Comparison of ENCODE assay signal across 8 cellular contexts in genomic region chr22:38069372-38070249, GRCh38. TPM values are rescaled to one million over a fixed set of nuclear protein-coding genes. Genes with fewer than 3 reads are reported as not detected.
DNase-seq lines count a peak whose midpoint lies in the region; ATAC-seq and TF ChIP-seq lines count a peak whose summit lies in the region.

No MANE protein-coding gene starts in this region.

- WGBS in psoas muscle, 3 donors = 18 to 27% (median 24%) methylated on average over 21 of the region's 21 CpGs

- POLR2A ChIA-PET in Panc1 (lab: Charles Lee) = no interaction called here

- intact Hi-C loops in Panc1 (cut with micrococcal nuclease; ENCODE audit: unreplicated experiment) (no loop called here), psoas muscle (cut with DNase I) (loop anchor here (5.0 to 10.0 kb wide), 2 partner anchors 103 to 285 kb away; no protein-coding TSS in a partner anchor)

- peak; percentile 78 for TF ChIP-seq CTCF in Panc1 (IDR thresholded peaks at IDR 0.05)
- TF ChIP-seq CTCF in foreskin keratinocyte (conservative IDR thresholded peaks at IDR 0.05) = peak; percentile 44
- TF ChIP-seq CTCF in psoas muscle (IDR thresholded peaks at IDR 0.05) = peak; percentile 59

- ATAC-seq in Panc1 (peak; percentile 70; the same call in 1 of the 2 replicates), foreskin keratinocyte (no peak), psoas muscle (peak; percentile 82 to 88 (median 86))

- peak; percentile 94 for DNase-seq in G401 (ENCODE audit: low spot score)
- no peak for DNase-seq in Panc1 (ENCODE audit: low read depth, low spot score)
- DNase-seq in foreskin keratinocyte = no peak
- peak; percentile 80 to 96 for DNase-seq in psoas muscle
- no peak for DNase-seq in Karpas-422
- DNase-seq in NCI-H510A (lab: John Stamatoyannopoulos, UW) = no peak
- DNase-seq in activated CD4-positive, CD25-positive, alpha-beta regulatory T cell (lab: John Stamatoyannopoulos, UW) = no peak
- no peak for DNase-seq in activated CD4-positive, CD25-positive, alpha-beta regulatory T cell treated with anti-CD3 and anti-CD28 coated beads, Interleukin-2, amount 50 U/mL, for 72 hours

- no peak overlapping the region for H3K4me2 ChIP-seq in Karpas-422 (ENCODE audit: low read depth, low read length, poor library complexity, severe bottlenecking)

- no peak overlapping the region for H2AFZ ChIP-seq in Karpas-422 (ENCODE audit: low read length)

- in situ Hi-C loops in G401 (cut with HindIII; ENCODE audit: low sequenced_read_pairs) (no loop called here), Panc1 (cut with HindIII; ENCODE audit: low pct_unique_long_range_greater_than_20kb, low sequenced_read_pairs) (no loop called here)

- no peak overlapping the region for H3K4me3 ChIP-seq in Panc1 (ENCODE audit: low read depth in 2 of 2, low read length in 2 of 2)
- H3K4me3 ChIP-seq in psoas muscle = peak overlapping the region; percentile 63
- H3K4me3 ChIP-seq in Karpas-422 (ENCODE audit: low read length) = no peak overlapping the region

- BruUV-seq in Panc1 (replicated peaks; lab: Mats Ljungman, UMichigan) = no TSS peak

- H3K4me1 ChIP-seq in Panc1 (ENCODE audit: control insufficient read depth, insufficient read depth, low read length) (no peaks in the 10 kb centered on the region), foreskin keratinocyte (no peaks in the 10 kb centered on the region), psoas muscle (peaks cover 55% of the 10 kb centered on the region), Karpas-422 (ENCODE audit: low read length) (no peaks in the 10 kb centered on the region)

- H3K27ac ChIP-seq in Panc1 (ENCODE audit: low read length) (no peak overlapping the region), foreskin keratinocyte (no peak overlapping the region), psoas muscle (peak overlapping the region; percentile 95), Karpas-422 (ENCODE audit: low read length) (no peak overlapping the region)

- H3K79me2 ChIP-seq in Karpas-422 (ENCODE audit: low read length) = no peaks in the 10 kb centered on the region

- H3K27me3 ChIP-seq in Panc1 (ENCODE audit: control insufficient read depth, insufficient read depth, low read length) = no peaks in the 10 kb centered on the region
- no peaks in the 10 kb centered on the region for H3K27me3 ChIP-seq in foreskin keratinocyte
- H3K27me3 ChIP-seq in psoas muscle (ENCODE audit: insufficient read depth in 3 of 3, low read length in 2 of 3) = no peaks in the 10 kb centered on the region
- H3K27me3 ChIP-seq in Karpas-422 (ENCODE audit: low read length) = no peaks in the 10 kb centered on the region

- no peaks in the 10 kb centered on the region for H3K9me2 ChIP-seq in Karpas-422 (replicated peaks; ENCODE audit: insufficient read depth, low read length)

- H3K36me3 ChIP-seq in Panc1 (ENCODE audit: control insufficient read depth, insufficient read depth, low read length) (no peaks in the 10 kb centered on the region), psoas muscle (ENCODE audit: insufficient read depth in 1 of 2, low read depth in 1 of 2) (peaks cover 0 to 58% of the 10 kb centered on the region in 2 donors), Karpas-422 (ENCODE audit: insufficient read depth, low read length) (no peaks in the 10 kb centered on the region)

- CTCF ChIA-PET in Panc1 (lab: Charles Lee) = no interaction called here

- H3K9me3 ChIP-seq in Panc1 (ENCODE audit: control insufficient read depth, insufficient read depth, low read depth, low read length) (no peaks in the 10 kb centered on the region), psoas muscle (no peaks in the 10 kb centered on the region), Karpas-422 (ENCODE audit: low read length) (no peaks in the 10 kb centered on the region)

- no peak overlapping the region for H3K9ac ChIP-seq in Karpas-422 (ENCODE audit: low read length)

- H4K20me1 ChIP-seq in Karpas-422 (ENCODE audit: insufficient read depth, low read depth, low read length) = no peaks in the 10 kb centered on the region

RNA-seq across cellular contexts. Expression of gene PICK1, which starts 12.4 kb away (rescaled TPM):
- 23.3 and 35.1 TPM in 2 replicates for total RNA-seq in G401 (2014; rRNA removed; shearing (Covaris generic))
- total RNA-seq in Panc1 (2021; ENCODE audit: unreplicated experiment) = 21.3 TPM
- polyA plus RNA-seq in Panc1 (2012; ENCODE audit: insufficient read length) = 25.8 TPM
- 27.5 and 28.3 TPM in 2 replicates for total RNA-seq in foreskin keratinocyte
- polyA plus RNA-seq in foreskin keratinocyte = 25.8 and 27.0 TPM in 2 replicates
- total RNA-seq in psoas muscle = 10 to 100 TPM; 11.9 to 31.5 (median 17.8) TPM
- 10 to 100 TPM; 15.2 to 19.6 (median 18.9) TPM for polyA plus RNA-seq in psoas muscle
- total RNA-seq in Karpas-422 (2014; rRNA removed; shearing (Covaris generic); ENCODE audit: low replicate concordance) = 11.0 and 29.2 TPM in 2 replicates

RNA-seq across cellular contexts. Expression of gene SLC16A8, which starts 14.4 kb away (rescaled TPM):
- total RNA-seq in G401 (2014; rRNA removed; shearing (Covaris generic)) = not detected in 2 replicates
- total RNA-seq in Panc1 (2021; ENCODE audit: unreplicated experiment) (not detected), foreskin keratinocyte (0.24 TPM in 1 of 2 replicates, not detected in the other), psoas muscle (under 1 TPM in 1 of 4 donors, not detected in 3; 0.23 TPM)
- polyA plus RNA-seq in Panc1 (2012; ENCODE audit: insufficient read length) = 0.44 TPM
- polyA plus RNA-seq in foreskin keratinocyte (0.04 and 0.24 TPM in 2 replicates), psoas muscle (1 to 10 TPM in 1 of 3 donors, under 1 TPM in 2; 0.25 to 1.0 (median 0.33) TPM)
- total RNA-seq in Karpas-422 (2014; rRNA removed; shearing (Covaris generic); ENCODE audit: low replicate concordance) = not detected in 2 replicates

RNA-seq across cellular contexts. Expression of gene BAIAP2L2, which starts 40.9 kb away (rescaled TPM):
- 0.20 and 0.55 TPM in 2 replicates for total RNA-seq in G401 (2014; rRNA removed; shearing (Covaris generic))
- 0.18 TPM for total RNA-seq in Panc1 (2021; ENCODE audit: unreplicated experiment)
- polyA plus RNA-seq in Panc1 (2012; ENCODE audit: insufficient read length) = 0.51 TPM
- 3.1 and 4.0 TPM in 2 replicates for total RNA-seq in foreskin keratinocyte
- polyA plus RNA-seq in foreskin keratinocyte = 4.2 and 5.0 TPM in 2 replicates
- under 1 TPM in 3 of 4 donors, not detected in 1; 0.26 to 0.71 (median 0.56) TPM for total RNA-seq in psoas muscle
- 1 to 10 TPM in 1 of 3 donors, under 1 TPM in 2; 0.23 to 5.1 (median 0.55) TPM for polyA plus RNA-seq in psoas muscle
- 0.22 and 0.43 TPM in 2 replicates for total RNA-seq in Karpas-422 (2014; rRNA removed; shearing (Covaris generic); ENCODE audit: low replicate concordance)

Comparison
In these comparisons a context has a peak if more than half of its experiments do, and no peak if none do; other contexts are left out.
1. DNase-seq: peak in G401 (single experiment) and psoas muscle (2 of 2); none in Panc1 (single experiment), foreskin keratinocyte (0 of 2), Karpas-422 (single experiment), NCI-H510A (single experiment), activated CD4-positive, CD25-positive, alpha-beta regulatory T cell (0 of 4) and activated CD4-positive, CD25-positive, alpha-beta regulatory T cell treated with anti-CD3 and anti-CD28 coated beads, Interleukin-2, amount 50 U/mL, for 72 hours (single experiment).
2. Peak in every context shown above with its lines, with median percentiles within 50 percentile points of each other: CTCF ChIP-seq.